1 cellular context compared by ENCODE assay signal in genomic region chr5:73623929-73624404, GRCh38.
TF ChIP-seq lines count a peak whose summit lies in the region.

No MANE protein-coding gene starts in this region.

TF ChIP-seq in HepG2, 621 proteins besides CTCF, POLR2A, EP300 and RAD21 (continued from another document):
- no peak for TF ChIP-seq CEBPZ (IDR thresholded peaks at IDR 0.05; ENCODE audit: low read length)
- TF ChIP-seq RFXAP (CRISPR knock-in tag; IDR thresholded peaks at IDR 0.05; ENCODE audit: borderline replicate concordance): peak; percentile 80; the same call in 1 of the 2 replicates
- TF ChIP-seq NFE2 (CRISPR knock-in tag; IDR thresholded peaks at IDR 0.05): no peak
- no peak for TF ChIP-seq SIN3B (IDR thresholded peaks at IDR 0.05; ENCODE audit: low read length)
- TF ChIP-seq MTA3 (CRISPR knock-in tag; IDR thresholded peaks at IDR 0.05): no peak
- TF ChIP-seq HIVEP1 (CRISPR knock-in tag; IDR thresholded peaks at IDR 0.05): no peak
